In genomic region chr11:92401507-92401906, GRCh38 we compare ENCODE assay signal across 17 cellular contexts.
"Had no signal": no experiment of that assay in that cellular context is flagged by ENCODE, and none has a peak within 500 bp of the region (broad histone marks: within the 10 kb centered on the region; RNA-seq: fewer than 3 reads in every experiment).

No MANE protein-coding gene starts in this region.

- H3K4me1 Mint-ChIP-seq: naive thymus-derived CD8-positive, alpha-beta T cell had no signal

- H3K4me1 ChIP-seq: gastrocnemius medialis, left ventricle myocardium inferior, right atrium auricular region had no signal

- ATAC-seq: gastrocnemius medialis; left cardiac atrium; mucosa of descending colon; naive thymus-derived CD8-positive, alpha-beta T cell had no signal

- DNase-seq: effector memory CD4-positive, alpha-beta T cell; gastrocnemius medialis; glutamatergic neuron; kidney; left cardiac atrium; left ventricle myocardium inferior; mucosa of descending colon; naive thymus-derived CD8-positive, alpha-beta T cell; ovary; small intestine; stimulated activated CD4-positive, alpha-beta T cell treated with anti-CD3 and anti-CD28 coated beads, Interleukin-12 subunit alpha, Interleukin-12 subunit beta, amount 100 ng/mL, for 4 hours; stimulated activated naive CD4-positive, alpha-beta T cell treated with Interleukin-2 at 50 U/mL for 16 hours; trophoblast cell had no signal

- H3K4me3 Mint-ChIP-seq: naive thymus-derived CD8-positive, alpha-beta T cell had no signal

- H3K36me3 Mint-ChIP-seq: naive thymus-derived CD8-positive, alpha-beta T cell had no signal

- H3K27ac Mint-ChIP-seq: naive thymus-derived CD8-positive, alpha-beta T cell had no signal

- H3K27ac ChIP-seq: epithelial cell of prostate, esophagus muscularis mucosa, gastrocnemius medialis, left ventricle myocardium inferior, ovary, right atrium auricular region had no signal

- H3K4me3 ChIP-seq: esophagus muscularis mucosa, gastrocnemius medialis, left ventricle myocardium inferior, lung, mucosa of descending colon, ovary, right atrium auricular region had no signal

- H3K36me3 ChIP-seq: esophagus muscularis mucosa, gastrocnemius medialis, left ventricle myocardium inferior, ovary, right atrium auricular region had no signal

- H3K9me3 ChIP-seq: gastrocnemius medialis, left ventricle myocardium inferior, mucosa of descending colon, ovary, right atrium auricular region had no signal

- H3K27me3 ChIP-seq: esophagus muscularis mucosa, gastrocnemius medialis, ovary, right atrium auricular region had no signal
